In the genomic region with DNA sequence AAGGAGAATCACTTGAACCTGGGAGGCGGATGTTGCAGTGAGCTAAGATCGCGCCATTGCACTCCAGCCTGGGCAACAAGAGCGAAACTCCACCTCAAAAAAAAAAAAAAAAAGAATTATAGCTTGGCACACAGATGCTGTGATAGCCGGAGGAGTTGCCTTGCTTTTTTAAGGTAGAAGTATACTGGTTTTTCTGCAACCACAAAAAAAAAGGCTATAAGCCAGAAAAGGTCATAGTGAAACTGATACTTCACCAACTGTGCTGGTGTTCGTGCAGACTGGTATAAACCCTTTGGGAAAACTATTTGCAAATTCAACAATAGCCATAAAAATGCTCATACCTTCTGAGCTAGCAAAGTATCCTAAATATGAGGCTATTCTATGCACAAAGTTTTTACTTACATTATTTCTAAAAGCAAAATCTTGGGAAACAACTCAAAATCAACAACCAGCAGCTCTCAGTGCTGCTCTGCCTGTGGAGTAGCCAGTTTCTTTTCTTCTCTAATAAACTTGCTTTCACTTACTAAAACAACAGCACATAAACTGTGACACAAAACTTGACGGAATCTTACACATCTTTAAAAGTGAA, we compare ENCODE assay signal across 8 cellular contexts. TPM values are rescaled to one million over a fixed set of nuclear protein-coding genes. Genes with fewer than 3 reads are reported as not detected.
DNase-seq lines count a peak whose midpoint lies in the region; ATAC-seq and FAIRE-seq lines count a peak whose summit lies in the region.

No MANE protein-coding gene starts in this region.

- peak; percentile 7 for DNase-seq in stimulated activated CD4-positive, alpha-beta T cell treated with anti-CD3 and anti-CD28 coated beads, Interleukin-4, amount 100 ng/mL, for 24 hours
- no peak for DNase-seq in stimulated activated CD4-positive, alpha-beta T cell treated with anti-CD3 and anti-CD28 coated beads, Interleukin-1b, Interleukin-23, amount 100 ng/mL, for 48 hours
- DNase-seq in central memory CD4-positive, alpha-beta T cell = peak; percentile 51
- DNase-seq in dermis blood vessel endothelial cell (no peak), HTR-8/SVneo (ENCODE audit: insufficient read length, low spot score) (no peak), NCI-H510A (lab: John Stamatoyannopoulos, UW) (no peak)
- DNase-seq in effector CD8-positive, alpha-beta T cell (lab: John Stamatoyannopoulos, UW) = no peak

- ATAC-seq in HG03196 (IDR thresholded peaks at IDR 0.05; ENCODE audit: unreplicated experiment) = peak; percentile 63

- no peak for FAIRE-seq in HTR-8/SVneo (lab: Jason Lieb, UNC)

RNA-seq across cellular contexts. Expression of gene B4GALT5, which starts 44.0 kb away (rescaled TPM):
- total RNA-seq in dermis blood vessel endothelial cell = 63.3 and 65.1 TPM in 2 replicates

Comparison
In these comparisons a context has a peak if more than half of its experiments do, and no peak if none do; other contexts are left out.
1. DNase-seq: peak in stimulated activated CD4-positive, alpha-beta T cell treated with anti-CD3 and anti-CD28 coated beads, Interleukin-4, amount 100 ng/mL, for 24 hours (single experiment) and central memory CD4-positive, alpha-beta T cell (single experiment); none in stimulated activated CD4-positive, alpha-beta T cell treated with anti-CD3 and anti-CD28 coated beads, Interleukin-1b, Interleukin-23, amount 100 ng/mL, for 48 hours (single experiment), dermis blood vessel endothelial cell (single experiment), HTR-8/SVneo (single experiment), effector CD8-positive, alpha-beta T cell (single experiment) and NCI-H510A (single experiment).